ENCODE assay signal across 1 cellular context in the genomic region with DNA sequence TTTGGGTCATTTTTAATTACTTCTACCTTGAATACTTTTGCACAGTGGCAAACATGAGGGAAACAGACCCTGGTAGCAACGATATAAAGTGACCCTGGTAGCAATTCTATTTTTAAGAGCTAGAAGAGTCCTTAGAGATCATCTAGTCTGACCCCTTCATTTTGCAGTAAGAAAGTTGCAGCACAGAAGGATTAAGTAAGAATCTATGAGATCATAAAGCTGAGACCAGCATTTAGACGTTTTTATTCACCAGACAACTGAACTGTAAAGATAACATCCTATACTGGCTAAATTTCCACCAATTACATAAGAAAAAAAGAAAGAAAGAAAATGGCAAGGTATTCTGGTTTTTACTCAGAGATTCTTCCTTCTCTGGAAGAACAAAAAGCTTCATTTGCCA.
TF ChIP-seq lines count a peak whose summit lies in the region.

No MANE protein-coding gene starts in this region.

TF ChIP-seq in GM23338, 12 proteins besides CTCF, POLR2A, EP300 and RAD21 (continued from another document):
- TF ChIP-seq, protein P1, sequence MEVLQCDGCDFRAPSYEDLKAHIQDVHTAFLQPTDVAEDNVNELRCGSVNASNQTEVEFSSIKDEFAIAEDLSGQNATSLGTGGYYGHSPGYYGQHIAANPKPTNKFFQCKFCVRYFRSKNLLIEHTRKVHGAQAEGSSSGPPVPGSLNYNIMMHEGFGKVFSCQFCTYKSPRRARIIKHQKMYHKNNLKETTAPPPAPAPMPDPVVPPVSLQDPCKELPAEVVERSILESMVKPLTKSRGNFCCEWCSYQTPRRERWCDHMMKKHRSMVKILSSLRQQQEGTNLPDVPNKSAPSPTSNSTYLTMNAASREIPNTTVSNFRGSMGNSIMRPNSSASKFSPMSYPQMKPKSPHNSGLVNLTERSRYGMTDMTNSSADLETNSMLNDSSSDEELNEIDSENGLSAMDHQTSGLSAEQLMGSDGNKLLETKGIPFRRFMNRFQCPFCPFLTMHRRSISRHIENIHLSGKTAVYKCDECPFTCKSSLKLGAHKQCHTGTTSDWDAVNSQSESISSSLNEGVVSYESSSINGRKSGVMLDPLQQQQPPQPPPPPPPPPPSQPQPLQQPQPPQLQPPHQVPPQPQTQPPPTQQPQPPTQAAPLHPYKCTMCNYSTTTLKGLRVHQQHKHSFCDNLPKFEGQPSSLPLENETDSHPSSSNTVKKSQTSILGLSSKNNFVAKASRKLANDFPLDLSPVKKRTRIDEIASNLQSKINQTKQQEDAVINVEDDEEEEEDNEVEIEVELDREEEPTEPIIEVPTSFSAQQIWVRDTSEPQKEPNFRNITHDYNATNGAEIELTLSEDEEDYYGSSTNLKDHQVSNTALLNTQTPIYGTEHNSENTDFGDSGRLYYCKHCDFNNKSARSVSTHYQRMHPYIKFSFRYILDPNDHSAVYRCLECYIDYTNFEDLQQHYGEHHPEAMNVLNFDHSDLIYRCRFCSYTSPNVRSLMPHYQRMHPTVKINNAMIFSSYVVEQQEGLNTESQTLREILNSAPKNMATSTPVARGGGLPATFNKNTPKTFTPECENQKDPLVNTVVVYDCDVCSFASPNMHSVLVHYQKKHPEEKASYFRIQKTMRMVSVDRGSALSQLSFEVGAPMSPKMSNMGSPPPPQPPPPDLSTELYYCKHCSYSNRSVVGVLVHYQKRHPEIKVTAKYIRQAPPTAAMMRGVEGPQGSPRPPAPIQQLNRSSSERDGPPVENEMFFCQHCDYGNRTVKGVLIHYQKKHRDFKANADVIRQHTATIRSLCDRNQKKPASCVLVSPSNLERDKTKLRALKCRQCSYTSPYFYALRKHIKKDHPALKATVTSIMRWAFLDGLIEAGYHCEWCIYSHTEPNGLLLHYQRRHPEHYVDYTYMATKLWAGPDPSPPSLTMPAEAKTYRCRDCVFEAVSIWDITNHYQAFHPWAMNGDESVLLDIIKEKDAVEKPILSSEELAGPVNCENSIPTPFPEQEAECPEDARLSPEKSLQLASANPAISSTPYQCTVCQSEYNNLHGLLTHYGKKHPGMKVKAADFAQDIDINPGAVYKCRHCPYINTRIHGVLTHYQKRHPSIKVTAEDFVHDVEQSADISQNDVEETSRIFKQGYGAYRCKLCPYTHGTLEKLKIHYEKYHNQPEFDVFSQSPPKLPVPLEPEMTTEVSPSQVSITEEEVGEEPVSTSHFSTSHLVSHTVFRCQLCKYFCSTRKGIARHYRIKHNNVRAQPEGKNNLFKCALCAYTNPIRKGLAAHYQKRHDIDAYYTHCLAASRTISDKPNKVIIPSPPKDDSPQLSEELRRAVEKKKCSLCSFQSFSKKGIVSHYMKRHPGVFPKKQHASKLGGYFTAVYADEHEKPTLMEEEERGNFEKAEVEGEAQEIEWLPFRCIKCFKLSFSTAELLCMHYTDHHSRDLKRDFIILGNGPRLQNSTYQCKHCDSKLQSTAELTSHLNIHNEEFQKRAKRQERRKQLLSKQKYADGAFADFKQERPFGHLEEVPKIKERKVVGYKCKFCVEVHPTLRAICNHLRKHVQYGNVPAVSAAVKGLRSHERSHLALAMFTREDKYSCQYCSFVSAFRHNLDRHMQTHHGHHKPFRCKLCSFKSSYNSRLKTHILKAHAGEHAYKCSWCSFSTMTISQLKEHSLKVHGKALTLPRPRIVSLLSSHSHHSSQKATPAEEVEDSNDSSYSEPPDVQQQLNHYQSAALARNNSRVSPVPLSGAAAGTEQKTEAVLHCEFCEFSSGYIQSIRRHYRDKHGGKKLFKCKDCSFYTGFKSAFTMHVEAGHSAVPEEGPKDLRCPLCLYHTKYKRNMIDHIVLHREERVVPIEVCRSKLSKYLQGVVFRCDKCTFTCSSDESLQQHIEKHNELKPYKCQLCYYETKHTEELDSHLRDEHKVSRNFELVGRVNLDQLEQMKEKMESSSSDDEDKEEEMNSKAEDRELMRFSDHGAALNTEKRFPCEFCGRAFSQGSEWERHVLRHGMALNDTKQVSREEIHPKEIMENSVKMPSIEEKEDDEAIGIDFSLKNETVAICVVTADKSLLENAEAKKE (CRISPR knock-in tag; IDR thresholded peaks at IDR 0.05) = no peak
- TF ChIP-seq ZNF331 (CRISPR knock-in tag; IDR thresholded peaks at IDR 0.05; ENCODE audit: low read depth) (no peak), POLR2AphosphoS5 (IDR thresholded peaks at IDR 0.05; ENCODE audit: low read depth) (no peak), JUNB (IDR thresholded peaks at IDR 0.05; ENCODE audit: unreplicated experiment) (no peak), EZH2phosphoT487 (IDR thresholded peaks at IDR 0.05; ENCODE audit: unreplicated experiment) (no peak), ETS1 (IDR thresholded peaks at IDR 0.05) (no peak)
- TF ChIP-seq, protein P2, sequence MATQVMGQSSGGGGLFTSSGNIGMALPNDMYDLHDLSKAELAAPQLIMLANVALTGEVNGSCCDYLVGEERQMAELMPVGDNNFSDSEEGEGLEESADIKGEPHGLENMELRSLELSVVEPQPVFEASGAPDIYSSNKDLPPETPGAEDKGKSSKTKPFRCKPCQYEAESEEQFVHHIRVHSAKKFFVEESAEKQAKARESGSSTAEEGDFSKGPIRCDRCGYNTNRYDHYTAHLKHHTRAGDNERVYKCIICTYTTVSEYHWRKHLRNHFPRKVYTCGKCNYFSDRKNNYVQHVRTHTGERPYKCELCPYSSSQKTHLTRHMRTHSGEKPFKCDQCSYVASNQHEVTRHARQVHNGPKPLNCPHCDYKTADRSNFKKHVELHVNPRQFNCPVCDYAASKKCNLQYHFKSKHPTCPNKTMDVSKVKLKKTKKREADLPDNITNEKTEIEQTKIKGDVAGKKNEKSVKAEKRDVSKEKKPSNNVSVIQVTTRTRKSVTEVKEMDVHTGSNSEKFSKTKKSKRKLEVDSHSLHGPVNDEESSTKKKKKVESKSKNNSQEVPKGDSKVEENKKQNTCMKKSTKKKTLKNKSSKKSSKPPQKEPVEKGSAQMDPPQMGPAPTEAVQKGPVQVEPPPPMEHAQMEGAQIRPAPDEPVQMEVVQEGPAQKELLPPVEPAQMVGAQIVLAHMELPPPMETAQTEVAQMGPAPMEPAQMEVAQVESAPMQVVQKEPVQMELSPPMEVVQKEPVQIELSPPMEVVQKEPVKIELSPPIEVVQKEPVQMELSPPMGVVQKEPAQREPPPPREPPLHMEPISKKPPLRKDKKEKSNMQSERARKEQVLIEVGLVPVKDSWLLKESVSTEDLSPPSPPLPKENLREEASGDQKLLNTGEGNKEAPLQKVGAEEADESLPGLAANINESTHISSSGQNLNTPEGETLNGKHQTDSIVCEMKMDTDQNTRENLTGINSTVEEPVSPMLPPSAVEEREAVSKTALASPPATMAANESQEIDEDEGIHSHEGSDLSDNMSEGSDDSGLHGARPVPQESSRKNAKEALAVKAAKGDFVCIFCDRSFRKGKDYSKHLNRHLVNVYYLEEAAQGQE (IDR thresholded peaks at IDR 0.05; ENCODE audit: unreplicated experiment) = no peak
